In the genomic region with DNA sequence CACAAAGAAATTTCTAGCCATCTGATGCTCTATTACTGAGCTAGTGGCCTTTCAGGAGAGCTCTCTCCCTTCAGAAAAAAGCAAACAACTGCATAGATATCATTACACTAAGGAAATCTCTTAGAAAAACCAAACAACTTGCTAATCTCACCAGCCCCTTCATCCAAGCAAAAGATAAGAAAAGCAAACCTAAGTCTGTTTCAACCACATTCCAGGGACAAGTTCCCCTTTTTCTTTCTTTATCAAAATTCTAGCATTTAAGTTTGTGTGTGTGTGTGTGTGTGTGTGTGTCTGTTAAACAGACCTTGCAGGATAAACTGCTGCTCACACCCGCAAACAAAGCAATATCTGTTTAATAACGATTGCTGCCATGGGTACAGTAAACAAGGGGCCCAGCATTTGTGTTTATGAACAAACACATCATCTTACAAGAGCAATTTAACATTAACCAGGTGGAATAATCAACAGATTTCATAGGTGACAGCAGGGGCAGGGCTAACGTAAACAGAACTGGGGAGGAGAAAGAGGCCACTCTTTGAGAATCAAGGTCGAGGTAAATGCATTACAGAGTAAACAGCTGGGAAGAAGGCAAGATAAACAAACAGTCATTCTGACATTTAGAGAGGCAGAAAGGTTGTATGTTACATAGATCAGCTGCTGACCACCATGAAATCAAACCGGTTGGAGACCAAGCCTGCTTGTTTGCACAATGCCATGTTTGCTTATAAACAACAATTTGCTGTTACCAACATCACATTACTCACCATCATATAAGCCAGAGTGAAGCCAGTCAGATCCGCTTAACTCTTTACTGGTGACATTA, we compare ENCODE assay signal across 1 cellular context.
TF ChIP-seq lines count a peak whose summit lies in the region.

No MANE protein-coding gene starts in this region.

TF ChIP-seq in HepG2, 621 proteins besides CTCF, POLR2A, EP300 and RAD21 (continued from another document and continues in another):
- peak; percentile 69; the same call in 1 of the 2 replicates for TF ChIP-seq TOPORS (CRISPR knock-in tag; IDR thresholded peaks at IDR 0.05)
- peak; percentile 94 for TF ChIP-seq SOX5 (CRISPR knock-in tag; IDR thresholded peaks at IDR 0.05; ENCODE audit: borderline replicate concordance)
- peak; percentile 70 for TF ChIP-seq ZNF772 (CRISPR knock-in tag; IDR thresholded peaks at IDR 0.05)
- TF ChIP-seq ZBTB7A (CRISPR knock-in tag; IDR thresholded peaks at IDR 0.05), result 0 out of 2 replicates have a peak, but pooled peaks have one; percentile 59
- no peak for TF ChIP-seq ZNF773 (CRISPR knock-in tag; IDR thresholded peaks at IDR 0.05; ENCODE audit: borderline replicate concordance)
- no peak for TF ChIP-seq RFXAP (CRISPR knock-in tag; IDR thresholded peaks at IDR 0.05; ENCODE audit: borderline replicate concordance)
- peak; percentile 78 for TF ChIP-seq SIX1 (CRISPR knock-in tag; IDR thresholded peaks at IDR 0.05; ENCODE audit: borderline replicate concordance)
- TF ChIP-seq EED (CRISPR knock-in tag; IDR thresholded peaks at IDR 0.05), result no peak
- TF ChIP-seq SMYD3 (CRISPR knock-in tag; IDR thresholded peaks at IDR 0.05), result peak; percentile 96
- TF ChIP-seq, protein P1, sequence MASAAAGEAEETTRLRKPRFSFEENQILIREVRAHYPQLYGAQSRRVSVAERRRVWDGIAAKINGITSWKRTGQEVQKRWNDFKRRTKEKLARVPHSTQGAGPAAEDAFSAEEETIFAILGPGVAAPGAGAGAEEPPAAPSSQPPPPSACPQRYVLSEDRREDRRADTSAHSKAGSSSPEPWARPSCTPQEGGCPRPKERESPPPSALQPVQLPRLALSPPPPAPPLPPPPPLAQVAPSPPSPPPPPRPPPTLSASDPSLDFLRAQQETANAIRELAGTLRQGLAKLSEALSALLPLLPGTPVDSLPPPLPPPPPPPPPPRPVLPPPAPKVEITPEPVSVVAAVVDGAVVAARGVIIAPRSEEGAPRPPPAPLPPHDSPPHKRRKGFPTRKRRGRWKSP (CRISPR knock-in tag; IDR thresholded peaks at IDR 0.05), result peak; percentile 92; the same call in 1 of the 2 replicates
- TF ChIP-seq CEBPB (IDR thresholded peaks at IDR 0.05; ENCODE audit: borderline replicate concordance, low read depth, low read length), result peak; percentile 86
- peak; percentile 79; the same call in 1 of the 2 replicates for TF ChIP-seq MED13 (CRISPR knock-in tag; IDR thresholded peaks at IDR 0.05)
- TF ChIP-seq FIP1L1 (IDR thresholded peaks at IDR 0.05; ENCODE audit: borderline replicate concordance, insufficient read depth, low read depth, low read length), result no peak
- TF ChIP-seq ZNF337 (CRISPR knock-in tag; IDR thresholded peaks at IDR 0.05; ENCODE audit: borderline replicate concordance, low read depth), result no peak
- TF ChIP-seq NPAS2 (CRISPR knock-in tag; IDR thresholded peaks at IDR 0.05; ENCODE audit: borderline replicate concordance), result no peak
- TF ChIP-seq HMGA1 (CRISPR knock-in tag; conservative IDR thresholded peaks at IDR 0.05), result no peak
- peak; percentile 93; the same call in 1 of the 2 replicates for TF ChIP-seq NKX3-1 (CRISPR knock-in tag; IDR thresholded peaks at IDR 0.05)
- TF ChIP-seq, protein P2, sequence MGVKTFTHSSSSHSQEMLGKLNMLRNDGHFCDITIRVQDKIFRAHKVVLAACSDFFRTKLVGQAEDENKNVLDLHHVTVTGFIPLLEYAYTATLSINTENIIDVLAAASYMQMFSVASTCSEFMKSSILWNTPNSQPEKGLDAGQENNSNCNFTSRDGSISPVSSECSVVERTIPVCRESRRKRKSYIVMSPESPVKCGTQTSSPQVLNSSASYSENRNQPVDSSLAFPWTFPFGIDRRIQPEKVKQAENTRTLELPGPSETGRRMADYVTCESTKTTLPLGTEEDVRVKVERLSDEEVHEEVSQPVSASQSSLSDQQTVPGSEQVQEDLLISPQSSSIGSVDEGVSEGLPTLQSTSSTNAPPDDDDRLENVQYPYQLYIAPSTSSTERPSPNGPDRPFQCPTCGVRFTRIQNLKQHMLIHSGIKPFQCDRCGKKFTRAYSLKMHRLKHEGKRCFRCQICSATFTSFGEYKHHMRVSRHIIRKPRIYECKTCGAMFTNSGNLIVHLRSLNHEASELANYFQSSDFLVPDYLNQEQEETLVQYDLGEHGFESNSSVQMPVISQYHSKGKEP (CRISPR knock-in tag; IDR thresholded peaks at IDR 0.05), result no peak
- TF ChIP-seq CHCHD3 (CRISPR knock-in tag; IDR thresholded peaks at IDR 0.05), result no peak
- no peak for TF ChIP-seq NR3C1 (CRISPR knock-in tag; IDR thresholded peaks at IDR 0.05)
- TF ChIP-seq ELF1 (CRISPR knock-in tag; IDR thresholded peaks at IDR 0.05), result no peak
- TF ChIP-seq ZNF160 (CRISPR knock-in tag; IDR thresholded peaks at IDR 0.05), result peak; percentile 66; the same call in 1 of the 2 replicates
- TF ChIP-seq ZNF20 (CRISPR knock-in tag; IDR thresholded peaks at IDR 0.05), result 0 out of 2 replicates have a peak, but pooled peaks have one; percentile 81
- peak; percentile 88 for TF ChIP-seq ZNF652 (CRISPR knock-in tag; IDR thresholded peaks at IDR 0.05; ENCODE audit: borderline replicate concordance, low read depth)
- TF ChIP-seq, protein P3, sequence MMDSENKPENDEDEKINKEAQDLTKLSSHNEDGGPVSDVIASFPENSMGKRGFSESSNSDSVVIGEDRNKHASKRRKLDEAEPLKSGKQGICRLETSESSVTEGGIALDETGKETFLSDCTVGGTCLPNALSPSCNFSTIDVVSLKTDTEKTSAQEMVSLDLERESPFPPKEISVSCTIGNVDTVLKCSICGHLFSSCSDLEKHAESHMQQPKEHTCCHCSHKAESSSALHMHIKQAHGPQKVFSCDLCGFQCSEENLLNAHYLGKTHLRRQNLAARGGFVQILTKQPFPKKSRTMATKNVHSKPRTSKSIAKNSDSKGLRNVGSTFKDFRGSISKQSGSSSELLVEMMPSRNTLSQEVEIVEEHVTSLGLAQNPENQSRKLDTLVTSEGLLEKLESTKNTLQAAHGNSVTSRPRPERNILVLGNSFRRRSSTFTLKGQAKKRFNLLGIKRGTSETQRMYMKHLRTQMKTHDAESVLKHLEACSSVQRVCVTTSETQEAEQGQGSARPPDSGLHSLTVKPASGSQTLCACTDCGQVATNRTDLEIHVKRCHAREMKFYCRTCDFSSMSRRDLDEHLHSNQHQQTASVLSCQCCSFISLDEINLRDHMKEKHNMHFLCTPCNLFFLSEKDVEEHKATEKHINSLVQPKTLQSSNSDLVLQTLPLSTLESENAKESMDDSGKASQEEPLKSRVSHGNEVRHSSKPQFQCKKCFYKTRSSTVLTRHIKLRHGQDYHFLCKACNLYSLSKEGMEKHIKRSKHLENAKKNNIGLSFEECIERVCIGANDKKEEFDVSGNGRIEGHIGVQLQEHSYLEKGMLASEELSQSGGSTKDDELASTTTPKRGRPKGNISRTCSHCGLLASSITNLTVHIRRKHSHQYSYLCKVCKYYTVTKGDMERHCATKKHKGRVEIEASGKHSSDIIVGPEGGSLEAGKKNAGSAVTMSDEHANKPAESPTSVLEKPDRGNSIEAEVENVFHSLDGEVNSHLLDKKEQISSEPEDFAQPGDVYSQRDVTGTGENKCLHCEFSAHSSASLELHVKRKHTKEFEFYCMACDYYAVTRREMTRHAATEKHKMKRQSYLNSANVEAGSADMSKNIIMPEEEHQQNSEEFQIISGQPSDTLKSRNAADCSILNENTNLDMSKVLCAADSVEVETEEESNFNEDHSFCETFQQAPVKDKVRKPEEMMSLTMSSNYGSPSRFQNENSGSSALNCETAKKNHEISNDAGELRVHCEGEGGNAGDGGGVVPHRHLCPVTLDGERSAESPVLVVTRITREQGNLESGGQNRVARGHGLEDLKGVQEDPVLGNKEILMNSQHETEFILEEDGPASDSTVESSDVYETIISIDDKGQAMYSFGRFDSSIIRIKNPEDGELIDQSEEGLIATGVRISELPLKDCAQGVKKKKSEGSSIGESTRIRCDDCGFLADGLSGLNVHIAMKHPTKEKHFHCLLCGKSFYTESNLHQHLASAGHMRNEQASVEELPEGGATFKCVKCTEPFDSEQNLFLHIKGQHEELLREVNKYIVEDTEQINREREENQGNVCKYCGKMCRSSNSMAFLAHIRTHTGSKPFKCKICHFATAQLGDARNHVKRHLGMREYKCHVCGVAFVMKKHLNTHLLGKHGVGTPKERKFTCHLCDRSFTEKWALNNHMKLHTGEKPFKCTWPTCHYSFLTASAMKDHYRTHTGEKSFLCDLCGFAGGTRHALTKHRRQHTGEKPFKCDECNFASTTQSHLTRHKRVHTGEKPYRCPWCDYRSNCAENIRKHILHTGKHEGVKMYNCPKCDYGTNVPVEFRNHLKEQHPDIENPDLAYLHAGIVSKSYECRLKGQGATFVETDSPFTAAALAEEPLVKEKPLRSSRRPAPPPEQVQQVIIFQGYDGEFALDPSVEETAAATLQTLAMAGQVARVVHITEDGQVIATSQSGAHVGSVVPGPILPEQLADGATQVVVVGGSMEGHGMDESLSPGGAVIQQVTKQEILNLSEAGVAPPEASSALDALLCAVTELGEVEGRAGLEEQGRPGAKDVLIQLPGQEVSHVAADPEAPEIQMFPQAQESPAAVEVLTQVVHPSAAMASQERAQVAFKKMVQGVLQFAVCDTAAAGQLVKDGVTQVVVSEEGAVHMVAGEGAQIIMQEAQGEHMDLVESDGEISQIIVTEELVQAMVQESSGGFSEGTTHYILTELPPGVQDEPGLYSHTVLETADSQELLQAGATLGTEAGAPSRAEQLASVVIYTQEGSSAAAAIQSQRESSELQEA (CRISPR knock-in tag; IDR thresholded peaks at IDR 0.05; ENCODE audit: not compliant biosample characterization), result no peak
- TF ChIP-seq TGIF2 (CRISPR knock-in tag; IDR thresholded peaks at IDR 0.05), result peak; percentile 89
- TF ChIP-seq, protein P4, sequence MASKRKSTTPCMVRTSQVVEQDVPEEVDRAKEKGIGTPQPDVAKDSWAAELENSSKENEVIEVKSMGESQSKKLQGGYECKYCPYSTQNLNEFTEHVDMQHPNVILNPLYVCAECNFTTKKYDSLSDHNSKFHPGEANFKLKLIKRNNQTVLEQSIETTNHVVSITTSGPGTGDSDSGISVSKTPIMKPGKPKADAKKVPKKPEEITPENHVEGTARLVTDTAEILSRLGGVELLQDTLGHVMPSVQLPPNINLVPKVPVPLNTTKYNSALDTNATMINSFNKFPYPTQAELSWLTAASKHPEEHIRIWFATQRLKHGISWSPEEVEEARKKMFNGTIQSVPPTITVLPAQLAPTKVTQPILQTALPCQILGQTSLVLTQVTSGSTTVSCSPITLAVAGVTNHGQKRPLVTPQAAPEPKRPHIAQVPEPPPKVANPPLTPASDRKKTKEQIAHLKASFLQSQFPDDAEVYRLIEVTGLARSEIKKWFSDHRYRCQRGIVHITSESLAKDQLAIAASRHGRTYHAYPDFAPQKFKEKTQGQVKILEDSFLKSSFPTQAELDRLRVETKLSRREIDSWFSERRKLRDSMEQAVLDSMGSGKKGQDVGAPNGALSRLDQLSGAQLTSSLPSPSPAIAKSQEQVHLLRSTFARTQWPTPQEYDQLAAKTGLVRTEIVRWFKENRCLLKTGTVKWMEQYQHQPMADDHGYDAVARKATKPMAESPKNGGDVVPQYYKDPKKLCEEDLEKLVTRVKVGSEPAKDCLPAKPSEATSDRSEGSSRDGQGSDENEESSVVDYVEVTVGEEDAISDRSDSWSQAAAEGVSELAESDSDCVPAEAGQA (IDR thresholded peaks at IDR 0.05; ENCODE audit: low read depth), result no peak
- TF ChIP-seq, protein P4 (CRISPR knock-in tag; IDR thresholded peaks at IDR 0.05; ENCODE audit: borderline replicate concordance), result peak; percentile 56; the same call in 1 of the 2 replicates
- no peak for TF ChIP-seq TBP (CRISPR knock-in tag; IDR thresholded peaks at IDR 0.05)
- peak; percentile 61; the same call in 1 of the 2 replicates for TF ChIP-seq ETV5 (CRISPR knock-in tag; IDR thresholded peaks at IDR 0.05; ENCODE audit: borderline replicate concordance)
- peak; percentile 43; the same call in 1 of the 2 replicates for TF ChIP-seq BHLHE40 (IDR thresholded peaks at IDR 0.05; ENCODE audit: low read length)
- no peak for TF ChIP-seq XBP1 (CRISPR knock-in tag; IDR thresholded peaks at IDR 0.05)
- TF ChIP-seq, protein P5, sequence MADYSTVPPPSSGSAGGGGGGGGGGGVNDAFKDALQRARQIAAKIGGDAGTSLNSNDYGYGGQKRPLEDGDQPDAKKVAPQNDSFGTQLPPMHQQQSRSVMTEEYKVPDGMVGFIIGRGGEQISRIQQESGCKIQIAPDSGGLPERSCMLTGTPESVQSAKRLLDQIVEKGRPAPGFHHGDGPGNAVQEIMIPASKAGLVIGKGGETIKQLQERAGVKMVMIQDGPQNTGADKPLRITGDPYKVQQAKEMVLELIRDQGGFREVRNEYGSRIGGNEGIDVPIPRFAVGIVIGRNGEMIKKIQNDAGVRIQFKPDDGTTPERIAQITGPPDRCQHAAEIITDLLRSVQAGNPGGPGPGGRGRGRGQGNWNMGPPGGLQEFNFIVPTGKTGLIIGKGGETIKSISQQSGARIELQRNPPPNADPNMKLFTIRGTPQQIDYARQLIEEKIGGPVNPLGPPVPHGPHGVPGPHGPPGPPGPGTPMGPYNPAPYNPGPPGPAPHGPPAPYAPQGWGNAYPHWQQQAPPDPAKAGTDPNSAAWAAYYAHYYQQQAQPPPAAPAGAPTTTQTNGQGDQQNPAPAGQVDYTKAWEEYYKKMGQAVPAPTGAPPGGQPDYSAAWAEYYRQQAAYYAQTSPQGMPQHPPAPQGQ (CRISPR knock-in tag; IDR thresholded peaks at IDR 0.05; ENCODE audit: borderline replicate concordance), result no peak
- TF ChIP-seq, protein P6, sequence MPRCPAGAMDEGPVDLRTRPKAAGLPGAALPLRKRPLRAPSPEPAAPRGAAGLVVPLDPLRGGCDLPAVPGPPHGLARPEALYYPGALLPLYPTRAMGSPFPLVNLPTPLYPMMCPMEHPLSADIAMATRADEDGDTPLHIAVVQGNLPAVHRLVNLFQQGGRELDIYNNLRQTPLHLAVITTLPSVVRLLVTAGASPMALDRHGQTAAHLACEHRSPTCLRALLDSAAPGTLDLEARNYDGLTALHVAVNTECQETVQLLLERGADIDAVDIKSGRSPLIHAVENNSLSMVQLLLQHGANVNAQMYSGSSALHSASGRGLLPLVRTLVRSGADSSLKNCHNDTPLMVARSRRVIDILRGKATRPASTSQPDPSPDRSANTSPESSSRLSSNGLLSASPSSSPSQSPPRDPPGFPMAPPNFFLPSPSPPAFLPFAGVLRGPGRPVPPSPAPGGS (CRISPR knock-in tag; IDR thresholded peaks at IDR 0.05), result peak; percentile 59; the same call in 1 of the 2 replicates
- peak; percentile 88 for TF ChIP-seq MED8 (CRISPR knock-in tag; IDR thresholded peaks at IDR 0.05; ENCODE audit: insufficient replicate concordance)
- no peak for TF ChIP-seq MAF1 (CRISPR knock-in tag; IDR thresholded peaks at IDR 0.05; ENCODE audit: borderline replicate concordance)
- peak; percentile 58 for TF ChIP-seq SMAD3 (CRISPR knock-in tag; IDR thresholded peaks at IDR 0.05)
- peak; percentile 99 for TF ChIP-seq ZNF878 (CRISPR knock-in tag; IDR thresholded peaks at IDR 0.05)
- TF ChIP-seq ZNF616 (CRISPR knock-in tag; IDR thresholded peaks at IDR 0.05; ENCODE audit: low read depth), result no peak
